ENCODE assay signal across 1 cellular context in genomic region chr13:25286308-25286968, GRCh38.
TF ChIP-seq lines count a peak whose summit lies in the region.

No MANE protein-coding gene starts in this region.

TF ChIP-seq in H1, 55 proteins besides CTCF, POLR2A, EP300 and RAD21:
- TF ChIP-seq PHF8 (conservative IDR thresholded peaks at IDR 0.05; ENCODE audit: low read depth, low read length) (no peak), KDM1A (IDR thresholded peaks at IDR 0.05; ENCODE audit: borderline replicate concordance, low read length) (no peak), HDAC6 (IDR thresholded peaks at IDR 0.05; ENCODE audit: low read depth, low read length) (no peak), USF2 (IDR thresholded peaks at IDR 0.05; ENCODE audit: low read length) (no peak), NANOG (IDR thresholded peaks at IDR 0.05; ENCODE audit: insufficient read depth, low read depth, low read length, poor library complexity, severe bottlenecking) (no peak), EGR1 (IDR thresholded peaks at IDR 0.05; ENCODE audit: borderline replicate concordance, low read depth, low read length) (no peak), RXRA (IDR thresholded peaks at IDR 0.05; ENCODE audit: insufficient read depth, low read depth, low read length) (no peak), CBX8 (IDR thresholded peaks at IDR 0.05; ENCODE audit: borderline replicate concordance, low read depth, low read length) (no peak), RFX5 (IDR thresholded peaks at IDR 0.05; ENCODE audit: borderline replicate concordance, low read depth, low read length) (no peak), TCF12 (IDR thresholded peaks at IDR 0.05; ENCODE audit: low read depth, low read length) (no peak), CBX5 (IDR thresholded peaks at IDR 0.05; ENCODE audit: low read depth, low read length) (no peak), POU5F1 (IDR thresholded peaks at IDR 0.05; ENCODE audit: low read depth, low read length) (no peak), CEBPB (IDR thresholded peaks at IDR 0.05; ENCODE audit: low read depth, low read length) (no peak), ZNF274 (IDR thresholded peaks at IDR 0.05; ENCODE audit: borderline replicate concordance, extremely low read depth, low read length) (no peak), SIRT6 (IDR thresholded peaks at IDR 0.05; ENCODE audit: low read length) (no peak), CREB1 (IDR thresholded peaks at IDR 0.05) (no peak)
- TF ChIP-seq, protein P1, sequence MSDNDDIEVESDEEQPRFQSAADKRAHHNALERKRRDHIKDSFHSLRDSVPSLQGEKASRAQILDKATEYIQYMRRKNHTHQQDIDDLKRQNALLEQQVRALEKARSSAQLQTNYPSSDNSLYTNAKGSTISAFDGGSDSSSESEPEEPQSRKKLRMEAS (IDR thresholded peaks at IDR 0.05) = no peak
TF ChIP-seq in H1: peak in this region for 0.
